In the genomic region with DNA sequence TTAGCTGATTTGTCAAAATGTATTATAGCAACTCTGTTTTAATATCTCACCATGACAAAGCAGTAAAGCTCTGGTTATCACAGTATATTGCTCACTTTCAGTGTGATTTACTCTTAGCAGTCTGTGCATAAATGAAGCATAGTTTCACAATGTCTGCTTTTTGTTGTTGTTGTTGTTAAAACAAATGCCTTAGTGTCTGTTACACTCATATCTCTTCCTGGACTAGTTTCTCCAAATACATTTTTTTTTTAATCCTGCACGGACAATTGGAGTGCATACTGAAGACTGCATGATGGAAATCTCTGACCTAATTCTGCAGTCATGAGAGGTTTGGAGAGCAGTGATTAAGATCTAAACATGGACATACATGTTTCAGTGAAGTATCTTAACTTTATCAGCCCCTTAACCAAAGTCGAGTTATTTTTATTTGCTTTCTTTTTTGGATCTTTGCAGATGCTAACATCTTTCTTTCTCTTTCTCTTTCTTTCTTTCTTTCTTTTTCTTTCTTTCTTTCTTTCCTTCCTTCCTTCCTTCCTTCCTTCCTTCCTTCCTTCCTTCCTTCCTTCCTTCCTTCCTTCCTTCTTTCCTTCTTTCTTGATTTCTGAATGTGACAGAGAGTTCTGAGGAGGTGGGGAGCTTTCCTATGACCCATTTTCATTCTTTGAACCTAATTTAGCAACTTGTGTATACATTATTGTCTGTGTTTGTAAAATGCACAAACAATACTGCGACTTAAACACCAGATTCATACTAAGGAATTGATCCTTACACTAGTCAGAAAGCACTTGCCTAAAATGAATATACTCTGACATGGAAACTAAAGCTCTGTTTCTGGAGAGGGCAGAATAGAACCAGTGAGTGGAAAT, we compare ENCODE assay signal across 12 cellular contexts.
DNase-seq lines count a peak whose midpoint lies in the region; ATAC-seq, FAIRE-seq and TF ChIP-seq lines count a peak whose summit lies in the region.
"Had no signal": no experiment of that assay in that cellular context is flagged by ENCODE, and none has a peak within 500 bp of the region (broad histone marks: within the 10 kb centered on the region; RNA-seq: fewer than 3 reads in every experiment).

No MANE protein-coding gene starts in this region.

- WGBS in A549 (ENCODE audit: missing lambda C conversion rate), result 72% methylated on average over 3 of the region's 3 CpGs
- 71% methylated on average over 3 of the region's 3 CpGs for WGBS in hepatocyte (ENCODE audit: low lambda C conversion rate, missing lambda C conversion rate)

- intact Hi-C loops in OCI-LY7 (cut with micrococcal nuclease; ENCODE audit: unreplicated experiment), result no loop called here

- no peak for TF ChIP-seq CTCF in A549 (IDR thresholded peaks at IDR 0.05)
- TF ChIP-seq CTCF in hepatocyte (IDR thresholded peaks at IDR 0.05; ENCODE audit: poor library complexity), result no peak
- TF ChIP-seq CTCF in OCI-LY7 (conservative IDR thresholded peaks at IDR 0.05; ENCODE audit: low read length), result no peak

- H3K79me2 ChIP-seq in hepatocyte (no peaks in the 10 kb centered on the region), OCI-LY7 (ENCODE audit: insufficient read depth, low read depth, low read length) (no peaks in the 10 kb centered on the region)

- CTCF ChIA-PET in A549 (lab: Yijun Ruan, JAX) (interaction anchor here (0.6 kb wide), 1 partner anchor 1043 kb away, joined by 3 read pairs; no protein-coding TSS in a partner anchor), OCI-LY7 (lab: Charles Lee; ENCODE audit: unreplicated experiment) (no interaction called here)

- H3K36me3 ChIP-seq in hepatocyte (replicated peaks; ENCODE audit: insufficient read depth, low read depth) (no peaks in the 10 kb centered on the region), OCI-LY7 (ENCODE audit: insufficient read depth, low read length) (no peaks in the 10 kb centered on the region)
- H3K36me3 ChIP-seq: tibial artery had no signal

- ATAC-seq in A549, result peak; percentile 39 to 73; a peak in 3 of 6 replicates
- ATAC-seq in GM21360 (IDR thresholded peaks at IDR 0.05; ENCODE audit: unreplicated experiment), result no peak

- no peak for TF ChIP-seq EP300 in A549 (IDR thresholded peaks at IDR 0.05)

- peak overlapping the region; percentile 62 for H3K4me2 ChIP-seq in A549
- peak overlapping the region; percentile 22 for H3K4me2 ChIP-seq in hepatocyte
- no peak overlapping the region for H3K4me2 ChIP-seq in OCI-LY7 (ENCODE audit: low read length)
- H3K4me2 ChIP-seq: SK-N-SH had no signal

- H3K27ac ChIP-seq in A549, result peak overlapping the region; percentile 43 to 63
- no peak overlapping the region for H3K27ac ChIP-seq in hepatocyte
- H3K27ac ChIP-seq in OCI-LY7 (ENCODE audit: low read depth, low read length, poor library complexity, severe bottlenecking), result no peak overlapping the region
- H3K27ac ChIP-seq: tibial artery had no signal

- TF ChIP-seq POLR2A in A549 (IDR thresholded peaks at IDR 0.05; ENCODE audit: low read length), result no peak

- peak; percentile 99 for FAIRE-seq in A549 (lab: Jason Lieb, UNC)

- POLR2A ChIA-PET in A549 (lab: Yijun Ruan, JAX) (no interaction called here), OCI-LY7 (lab: Charles Lee) (interaction anchor here (0.7 kb wide), 1 partner anchor 114 kb away, joined by 3 read pairs; no protein-coding TSS in a partner anchor)

- H3K27me3 ChIP-seq in hepatocyte, result no peaks in the 10 kb centered on the region
- H3K27me3 ChIP-seq: tibial artery had no signal

- TF ChIP-seq RAD21 in A549 (conservative IDR thresholded peaks at IDR 0.05 in 1 of 2, IDR thresholded peaks at IDR 0.05 in 1 of 2), result no peak

- H3K9me3 ChIP-seq in A549 (no peaks in the 10 kb centered on the region), hepatocyte (ENCODE audit: low read depth) (no peaks in the 10 kb centered on the region), OCI-LY7 (ENCODE audit: low read length) (no peaks in the 10 kb centered on the region)
- H3K9me3 ChIP-seq: SK-N-SH, tibial artery had no signal

- peak in 1 of 2 experiments; percentile 58 for DNase-seq in A549 (ENCODE audit: low read depth in 1 of 2, low spot score in 1 of 2)
- peak; percentile 57 for DNase-seq in ELR (ENCODE audit: low read depth)
- DNase-seq in amniotic epithelial cell (ENCODE audit: low read depth), result peak; percentile 96
- no peak for DNase-seq in hepatocyte (ENCODE audit: low spot score)
- no peak for DNase-seq in OCI-LY7 (ENCODE audit: low spot score)
- no peak for DNase-seq in T-helper 9 cell
- DNase-seq in stimulated activated CD4-positive, alpha-beta T cell treated with anti-CD3 and anti-CD28 coated beads, Interleukin-4, amount 100 ng/mL, for 24 hours, result no peak
- DNase-seq: MV-4-11, NCI-H526 treated with DMSO at 0.1 percent for 48 hours, SK-N-SH, tibial artery had no signal

- no peak overlapping the region for H3K4me3 ChIP-seq in A549
- no peak overlapping the region for H3K4me3 ChIP-seq in hepatocyte
- H3K4me3 ChIP-seq in OCI-LY7 (ENCODE audit: low read depth, low read length, poor library complexity, severe bottlenecking), result no peak overlapping the region
- H3K4me3 ChIP-seq: tibial artery had no signal

- BruUV-seq in OCI-LY7 (replicated peaks; lab: Mats Ljungman, UMichigan), result no TSS peak

- H3K4me1 ChIP-seq in A549 (peaks cover 26% of the 10 kb centered on the region), hepatocyte (ENCODE audit: insufficient read depth) (peaks cover 3% of the 10 kb centered on the region), OCI-LY7 (ENCODE audit: insufficient read depth, low read length, poor library complexity, severe bottlenecking) (no peaks in the 10 kb centered on the region)

- H3K9me2 ChIP-seq in hepatocyte (replicated peaks; ENCODE audit: insufficient read depth) (no peaks in the 10 kb centered on the region), OCI-LY7 (ENCODE audit: insufficient read depth, low read length) (no peaks in the 10 kb centered on the region)
- H3K9me2 ChIP-seq: SK-N-SH had no signal

- H4K20me1 ChIP-seq in hepatocyte (ENCODE audit: insufficient read depth, poor library complexity, severe bottlenecking) (no peaks in the 10 kb centered on the region), OCI-LY7 (ENCODE audit: insufficient read depth, low read length) (no peaks in the 10 kb centered on the region)

- H2AFZ ChIP-seq in hepatocyte, result no peak overlapping the region
- H2AFZ ChIP-seq in OCI-LY7 (ENCODE audit: low read length), result no peak overlapping the region

TF ChIP-seq in A549, 52 proteins besides CTCF, POLR2A, EP300 and RAD21:
- TF ChIP-seq NFE2L2 (conservative IDR thresholded peaks at IDR 0.05; ENCODE audit: low read length) (peak; percentile 66), RCOR1 (IDR thresholded peaks at IDR 0.05; ENCODE audit: low read depth, low read length) (no peak), ESRRA (IDR thresholded peaks at IDR 0.05; ENCODE audit: borderline replicate concordance, low read length) (no peak), PHF8 (IDR thresholded peaks at IDR 0.05; ENCODE audit: borderline replicate concordance, low read depth) (no peak), ZFP36 (IDR thresholded peaks at IDR 0.05; ENCODE audit: borderline replicate concordance, partially characterized antibody) (no peak), SREBF2 (IDR thresholded peaks at IDR 0.05) (no peak), REST (IDR thresholded peaks at IDR 0.05) (no peak), MAFK (IDR thresholded peaks at IDR 0.05; ENCODE audit: partially characterized antibody) (peak; percentile 64), MAZ (IDR thresholded peaks at IDR 0.05; ENCODE audit: borderline replicate concordance, low read depth, low read length) (no peak), HES2 (IDR thresholded peaks at IDR 0.05) (no peak), FOSL2 (IDR thresholded peaks at IDR 0.05) (no peak), FOSL2 (CRISPR knock-in tag; IDR thresholded peaks at IDR 0.05) (0 out of 2 replicates have a peak, but pooled peaks have one; percentile 14)
- TF ChIP-seq, protein P1, sequence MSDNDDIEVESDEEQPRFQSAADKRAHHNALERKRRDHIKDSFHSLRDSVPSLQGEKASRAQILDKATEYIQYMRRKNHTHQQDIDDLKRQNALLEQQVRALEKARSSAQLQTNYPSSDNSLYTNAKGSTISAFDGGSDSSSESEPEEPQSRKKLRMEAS (IDR thresholded peaks at IDR 0.05), result no peak

Comparison
In these comparisons a context has a peak if more than half of its experiments do, and no peak if none do; other contexts are left out.
1. DNase-seq: peak in ELR (single experiment) and amniotic epithelial cell (single experiment); none in hepatocyte (single experiment), OCI-LY7 (single experiment), T-helper 9 cell (single experiment) and stimulated activated CD4-positive, alpha-beta T cell treated with anti-CD3 and anti-CD28 coated beads, Interleukin-4, amount 100 ng/mL, for 24 hours (single experiment).
2. H3K27ac ChIP-seq: peak in A549 (2 of 2); none in hepatocyte (single experiment) and OCI-LY7 (single experiment).